ENCODE assay signal across 1 cellular context in the genomic region with DNA sequence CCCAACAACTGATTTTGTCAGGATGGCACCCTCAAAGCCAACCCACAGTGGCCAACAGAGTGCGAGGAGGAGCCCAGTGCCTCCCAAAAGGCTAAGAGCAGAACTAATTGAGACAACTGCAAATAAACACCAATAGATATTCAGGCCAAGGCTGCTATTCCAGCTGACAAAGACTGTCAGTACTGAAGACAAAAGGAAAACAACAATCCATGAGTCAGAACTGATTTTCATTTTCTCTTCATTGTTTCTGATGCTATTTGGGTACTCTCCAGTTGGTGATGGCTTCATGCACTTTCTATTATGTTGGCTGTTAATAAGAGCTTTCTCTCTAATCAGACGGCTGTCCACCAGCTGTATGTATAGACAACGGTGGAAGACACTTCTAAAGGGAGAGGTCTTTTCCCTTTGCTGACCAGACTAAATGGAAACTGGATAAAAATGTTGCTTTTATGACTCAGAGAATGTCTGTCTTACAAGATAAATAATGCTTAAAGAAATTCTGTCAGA.
TF ChIP-seq lines count a peak whose summit lies in the region.

No MANE protein-coding gene starts in this region.

TF ChIP-seq in SK-N-SH, 30 proteins besides CTCF, POLR2A, EP300 and RAD21 (continued from another document):
- TF ChIP-seq, protein P1, sequence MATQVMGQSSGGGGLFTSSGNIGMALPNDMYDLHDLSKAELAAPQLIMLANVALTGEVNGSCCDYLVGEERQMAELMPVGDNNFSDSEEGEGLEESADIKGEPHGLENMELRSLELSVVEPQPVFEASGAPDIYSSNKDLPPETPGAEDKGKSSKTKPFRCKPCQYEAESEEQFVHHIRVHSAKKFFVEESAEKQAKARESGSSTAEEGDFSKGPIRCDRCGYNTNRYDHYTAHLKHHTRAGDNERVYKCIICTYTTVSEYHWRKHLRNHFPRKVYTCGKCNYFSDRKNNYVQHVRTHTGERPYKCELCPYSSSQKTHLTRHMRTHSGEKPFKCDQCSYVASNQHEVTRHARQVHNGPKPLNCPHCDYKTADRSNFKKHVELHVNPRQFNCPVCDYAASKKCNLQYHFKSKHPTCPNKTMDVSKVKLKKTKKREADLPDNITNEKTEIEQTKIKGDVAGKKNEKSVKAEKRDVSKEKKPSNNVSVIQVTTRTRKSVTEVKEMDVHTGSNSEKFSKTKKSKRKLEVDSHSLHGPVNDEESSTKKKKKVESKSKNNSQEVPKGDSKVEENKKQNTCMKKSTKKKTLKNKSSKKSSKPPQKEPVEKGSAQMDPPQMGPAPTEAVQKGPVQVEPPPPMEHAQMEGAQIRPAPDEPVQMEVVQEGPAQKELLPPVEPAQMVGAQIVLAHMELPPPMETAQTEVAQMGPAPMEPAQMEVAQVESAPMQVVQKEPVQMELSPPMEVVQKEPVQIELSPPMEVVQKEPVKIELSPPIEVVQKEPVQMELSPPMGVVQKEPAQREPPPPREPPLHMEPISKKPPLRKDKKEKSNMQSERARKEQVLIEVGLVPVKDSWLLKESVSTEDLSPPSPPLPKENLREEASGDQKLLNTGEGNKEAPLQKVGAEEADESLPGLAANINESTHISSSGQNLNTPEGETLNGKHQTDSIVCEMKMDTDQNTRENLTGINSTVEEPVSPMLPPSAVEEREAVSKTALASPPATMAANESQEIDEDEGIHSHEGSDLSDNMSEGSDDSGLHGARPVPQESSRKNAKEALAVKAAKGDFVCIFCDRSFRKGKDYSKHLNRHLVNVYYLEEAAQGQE (IDR thresholded peaks at IDR 0.05; ENCODE audit: low read depth, low read length) = no peak
- TF ChIP-seq FOSL2 (IDR thresholded peaks at IDR 0.05; ENCODE audit: borderline replicate concordance, low read depth) (no peak), NFIC (IDR thresholded peaks at IDR 0.05; ENCODE audit: borderline replicate concordance) (peak; percentile 26), TAF1 (IDR thresholded peaks at IDR 0.05; ENCODE audit: borderline replicate concordance, low read depth, low read length) (0 out of 2 replicates have a peak, but pooled peaks have one; percentile 3), TEAD4 (IDR thresholded peaks at IDR 0.05; ENCODE audit: borderline replicate concordance, insufficient read depth) (peak; percentile 37; the same call in 1 of the 2 replicates), POLR2AphosphoS5 (IDR thresholded peaks at IDR 0.05; ENCODE audit: low read depth, low read length) (no peak), TCF12 (IDR thresholded peaks at IDR 0.05) (peak; percentile 77), EZH2phosphoT487 (IDR thresholded peaks at IDR 0.05; ENCODE audit: borderline replicate concordance, low read depth) (no peak), RXRA (IDR thresholded peaks at IDR 0.05; ENCODE audit: borderline replicate concordance, low read depth) (0 out of 2 replicates have a peak, but pooled peaks have one; percentile 9), SIN3A (IDR thresholded peaks at IDR 0.05; ENCODE audit: borderline replicate concordance, low read depth, low read length) (no peak)
- TF ChIP-seq, protein P2, sequence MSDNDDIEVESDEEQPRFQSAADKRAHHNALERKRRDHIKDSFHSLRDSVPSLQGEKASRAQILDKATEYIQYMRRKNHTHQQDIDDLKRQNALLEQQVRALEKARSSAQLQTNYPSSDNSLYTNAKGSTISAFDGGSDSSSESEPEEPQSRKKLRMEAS (IDR thresholded peaks at IDR 0.05; ENCODE audit: low read depth) = peak; percentile 36; the same call in 1 of the 2 replicates
TF ChIP-seq in SK-N-SH: peak in this region for 8.
